8 cellular contexts compared by ENCODE assay signal in genomic region chr17:15847447-15848213, GRCh38.
DNase-seq lines count a peak whose midpoint lies in the region; ATAC-seq, FAIRE-seq and TF ChIP-seq lines count a peak whose summit lies in the region.
"Not testable (repeated sequence)": the region's sequence is repeated elsewhere in the genome, so short reads cannot be mapped to it uniquely, and the experiment has no call there.

No MANE protein-coding gene starts in this region.

- POLR2A ChIA-PET in A549 (lab: Yijun Ruan, JAX), result not testable (repeated sequence)

- H3K27ac ChIP-seq in A549, result peak overlapping the region; percentile 52 to 71; a peak in 4 of 6 replicates
- not testable (repeated sequence) for H3K27ac ChIP-seq in left lung

- CTCF ChIA-PET in A549 (lab: Yijun Ruan, JAX), result not testable (repeated sequence)

- TF ChIP-seq CTCF in A549 (IDR thresholded peaks at IDR 0.05); left lung (IDR thresholded peaks at IDR 0.05): not testable (repeated sequence)

- 23% methylated on average over 5 of the region's 5 CpGs for WGBS in A549 (ENCODE audit: missing lambda C conversion rate)

- DNase-seq in A549 (ENCODE audit: low read depth in 1 of 2, low spot score in 1 of 2); Right ventricle myocardium inferior (ENCODE audit: missing footprints); left lung: not testable (repeated sequence)
- DNase-seq in T1000 (lab: John Stamatoyannopoulos, UW) (peak; percentile 8), renal cortical epithelial cell (ENCODE audit: low read depth) (peak; percentile 9)

- TF ChIP-seq RAD21 in A549 (conservative IDR thresholded peaks at IDR 0.05 in 1 of 2, IDR thresholded peaks at IDR 0.05 in 1 of 2), result not testable (repeated sequence)

- H3K36me3 ChIP-seq in left lung, result not testable (repeated sequence)

- intact Hi-C loops in Right ventricle myocardium inferior (cut with DNase I); left lung (cut with DNase I): not testable (repeated sequence)

- not testable (repeated sequence) for H3K27me3 ChIP-seq in left lung

- peak; percentile 72 to 76 for ATAC-seq in A549
- ATAC-seq in GM18868 (IDR thresholded peaks at IDR 0.05; ENCODE audit: unreplicated experiment), result peak; percentile 60
- ATAC-seq in HG03135 (IDR thresholded peaks at IDR 0.05; ENCODE audit: unreplicated experiment), result peak; percentile 63
- peak; percentile 76 for ATAC-seq in Right ventricle myocardium inferior
- peak; percentile 56 for ATAC-seq in left lung

- FAIRE-seq in A549 (lab: Jason Lieb, UNC) (peak; percentile 98), colon (lab: Jason Lieb, UNC) (peak; percentile 96)

- not testable (repeated sequence) for H3K9me3 ChIP-seq in A549, left lung

- peak overlapping the region; percentile 56 for H3K4me2 ChIP-seq in A549

- not testable (repeated sequence) for TF ChIP-seq EP300 in A549 (IDR thresholded peaks at IDR 0.05)

- H3K4me1 ChIP-seq in A549, result peaks cover 42% of the 10 kb centered on the region
- H3K4me1 ChIP-seq in left lung, result not testable (repeated sequence)

- not testable (repeated sequence) for TF ChIP-seq POLR2A in A549 (IDR thresholded peaks at IDR 0.05; ENCODE audit: low read length)

- not testable (repeated sequence) for H3K4me3 ChIP-seq in A549, left lung

TF ChIP-seq in A549, 52 proteins besides CTCF, POLR2A, EP300 and RAD21:
- peak; percentile 51; the same call in 1 of the 2 replicates for TF ChIP-seq JUNB (IDR thresholded peaks at IDR 0.05)
